ENCODE assay signal across 20 cellular contexts in genomic region chr4:4521767-4522166, GRCh38.
"Had no signal": no experiment of that assay in that cellular context is flagged by ENCODE, and none has a peak within 500 bp of the region (broad histone marks: within the 10 kb centered on the region; RNA-seq: fewer than 3 reads in every experiment).

No MANE protein-coding gene starts in this region.

- H3K9me3 Mint-ChIP-seq: dendritic cell treated with granulocyte-macrophage colony-stimulating factor and Interleukin-4, amounts not matched to agents 40 ng/mL and 50 ng/mL, for 4 days; effector memory CD8-positive, alpha-beta T cell; naive thymus-derived CD4-positive, alpha-beta T cell had no signal

- H3K27ac ChIP-seq: spleen, upper lobe of left lung had no signal

- DNase-seq: cerebellar nuclear complex; effector memory CD8-positive, alpha-beta T cell; erythroblast; head of caudate nucleus; left colon; left ventricle myocardium superior; mesendoderm; naive thymus-derived CD4-positive, alpha-beta T cell; posterior cingulate gyrus; spleen; stimulated activated CD4-positive, alpha-beta T cell treated with anti-CD3 and anti-CD28 coated beads, Interleukin-15, amount 100 ng/mL, for 24 hours; stimulated activated CD4-positive, alpha-beta T cell treated with anti-CD3 and anti-CD28 coated beads, Interleukin-2, amount 100 ng/mL, for 24 hours; stimulated activated naive CD4-positive, alpha-beta T cell treated with Interleukin-2 at 50 U/mL for 16 hours; upper lobe of left lung had no signal

- H3K27me3 Mint-ChIP-seq: dendritic cell treated with granulocyte-macrophage colony-stimulating factor and Interleukin-4, amounts not matched to agents 40 ng/mL and 50 ng/mL, for 4 days; effector memory CD8-positive, alpha-beta T cell; naive thymus-derived CD4-positive, alpha-beta T cell had no signal

- H3K27ac Mint-ChIP-seq: dendritic cell treated with granulocyte-macrophage colony-stimulating factor and Interleukin-4, amounts not matched to agents 40 ng/mL and 50 ng/mL, for 4 days; effector memory CD8-positive, alpha-beta T cell had no signal

- H3K4me3 ChIP-seq: hepatocyte, lung, spleen, upper lobe of left lung had no signal

- H3K9me3 ChIP-seq: spleen, upper lobe of left lung had no signal

- FAIRE-seq: colon, endothelial cell of umbilical vein had no signal

- H3K27me3 ChIP-seq: hepatocyte, spleen, upper lobe of left lung had no signal

- ATAC-seq: effector memory CD8-positive, alpha-beta T cell; left colon; left ventricle myocardium superior; naive thymus-derived CD4-positive, alpha-beta T cell; sciatic nerve had no signal

- H3K4me3 Mint-ChIP-seq: dendritic cell treated with granulocyte-macrophage colony-stimulating factor and Interleukin-4, amounts not matched to agents 40 ng/mL and 50 ng/mL, for 4 days; effector memory CD8-positive, alpha-beta T cell; naive thymus-derived CD4-positive, alpha-beta T cell had no signal

- H3K36me3 ChIP-seq: upper lobe of left lung had no signal
